ENCODE assay signal across 9 cellular contexts in the genomic region with DNA sequence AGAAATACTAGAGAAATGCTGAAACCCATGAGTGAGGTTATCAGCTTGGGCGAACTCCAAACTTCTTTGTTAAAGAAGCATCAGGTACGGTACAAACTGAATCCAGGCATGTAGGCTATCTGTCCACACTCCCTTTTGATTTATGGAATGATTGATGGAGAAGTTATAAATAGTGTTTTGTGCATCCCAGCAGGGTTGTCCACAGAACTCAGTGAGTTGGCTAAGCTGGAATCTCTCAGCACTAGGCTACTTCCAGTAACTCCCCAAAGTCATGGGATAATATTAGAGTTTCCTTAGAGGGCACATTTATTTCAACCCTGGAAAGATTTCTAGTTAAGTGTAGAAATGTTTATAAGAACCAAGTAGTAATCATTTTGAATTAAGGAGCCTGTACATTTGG.
"Had no signal": no experiment of that assay in that cellular context is flagged by ENCODE, and none has a peak within 500 bp of the region (broad histone marks: within the 10 kb centered on the region; RNA-seq: fewer than 3 reads in every experiment).

No MANE protein-coding gene starts in this region.

- H3K36me3 ChIP-seq: HAP-1 had no signal

- ATAC-seq: GM23338, HCT116 had no signal

- H3K4me1 ChIP-seq: HAP-1 had no signal

- H3K9ac ChIP-seq: GM23248 had no signal

- H3K4me2 ChIP-seq: GM23338 had no signal

- H2AFZ ChIP-seq: GM23248, GM23338 had no signal

- H3K27ac ChIP-seq: GM23248 had no signal

- H3K4me3 ChIP-seq: GM23248, GM23338, HAP-1 had no signal

- DNase-seq: GM23248, GOT3, H7, H9, HCEC 1CT, HFFc6 had no signal

- H3K9me3 ChIP-seq: HAP-1 had no signal
